Comparison of ENCODE assay signal across 26 cellular contexts in the genomic region with DNA sequence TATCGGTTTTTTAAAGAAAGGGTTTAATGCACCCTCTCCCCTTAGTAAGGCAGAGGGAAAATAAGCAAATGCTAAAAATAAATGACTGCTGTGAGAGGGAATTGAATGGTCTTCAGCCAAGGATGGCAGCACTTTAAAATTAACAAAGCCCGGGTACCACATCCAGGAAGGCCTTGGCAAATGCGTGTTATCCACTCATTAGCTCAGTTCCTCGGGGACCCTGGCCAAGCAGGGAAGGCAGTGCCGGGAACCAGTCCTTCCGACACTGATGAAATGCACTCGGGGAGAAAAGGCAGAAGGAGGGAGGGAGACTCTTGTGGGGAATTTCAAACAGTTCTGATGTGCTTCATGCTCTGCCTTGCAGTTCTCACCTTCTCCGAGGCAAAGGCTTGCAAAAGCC. TPM values are rescaled to one million over a fixed set of nuclear protein-coding genes. Genes with fewer than 3 reads are reported as not detected.
A peak's percentile ranks its signal among the peaks of the same experiment; 100 is the strongest.
DNase-seq lines count a peak whose midpoint lies in the region; ATAC-seq and TF ChIP-seq lines count a peak whose summit lies in the region.
"Had no signal": no experiment of that assay in that cellular context is flagged by ENCODE, and none has a peak within 500 bp of the region (broad histone marks: within the 10 kb centered on the region; RNA-seq: fewer than 3 reads in every experiment).

No MANE protein-coding gene starts in this region.

- in situ Hi-C loops in HAP-1 (cut with MboI; ENCODE audit: low sequenced_read_pairs), result no loop called here

- no peak overlapping the region for H3K4me3 ChIP-seq in HAP-1
- H3K4me3 ChIP-seq: gastrocnemius medialis, suprapubic skin had no signal

- DNase-seq in Ammon's horn (ENCODE audit: low spot score) (peak; percentile 80), caudate nucleus (lab: John Stamatoyannopoulos, UW) (peak in 36 of 61 donors; percentile 4 to 89 (median 41)), hypothalamus (lab: John Stamatoyannopoulos, UW) (peak in 37 of 51 donors; percentile 17 to 85 (median 58)), pons (ENCODE audit: low spot score) (peak; percentile 69), HAP-1 (ENCODE audit: low spot score in 2 of 2) (no peak), mesothelial cell of epicardium (ENCODE audit: low spot score in 2 of 2, unreplicated experiment in 2 of 2) (no peak)
- DNase-seq in activated naive CD4-positive, alpha-beta T cell treated with Interleukin-2 at 50 U/mL for 16 hours, result no peak
- DNase-seq: activated effector memory CD4-positive, alpha-beta T cell treated with anti-CD3 and anti-CD28 coated beads, Interleukin-2, amount 50 U/mL, for 16 hours; activated naive CD8-positive, alpha-beta T cell treated with anti-CD3 and anti-CD28 coated beads for 36 hours; activated T-cell treated with anti-CD3 and anti-CD28 coated beads, Interleukin-2, amount 50 U/mL, for 24 hours; DND-41; gastrocnemius medialis; immature natural killer cell; left colon; mammary epithelial cell; NCI-H1092; NCI-H1694 treated with DMSO at 0.1 percent for 48 hours; NCI-H2171; NCI-H510A treated with DMSO at 0.1 percent for 48 hours; PC-3; stimulated activated CD4-positive, alpha-beta T cell treated with anti-CD3 and anti-CD28 coated beads, Interleukin-4, amount 100 ng/mL, for 4 hours; T-helper 17 cell had no signal

- no peak for ATAC-seq in GM21529 (IDR thresholded peaks at IDR 0.05; ENCODE audit: unreplicated experiment)
- ATAC-seq: gastrocnemius medialis; left colon; PC-3; stimulated activated effector memory CD8-positive, alpha-beta T cell treated with anti-CD3 and anti-CD28 coated beads, Interleukin-12 subunit alpha, Interleukin-12 subunit beta, amount 100 ng/mL, for 72 hours; T-helper 17 cell had no signal

- H3K36me3 ChIP-seq in HAP-1 (replicated peaks), result no peaks in the 10 kb centered on the region
- H3K36me3 ChIP-seq: gastrocnemius medialis had no signal

- no peak for TF ChIP-seq CTCF in mesothelial cell of epicardium (IDR thresholded peaks at IDR 0.05; ENCODE audit: unreplicated experiment)

- no peaks in the 10 kb centered on the region for H3K27me3 Mint-ChIP-seq in mesothelial cell of epicardium (ENCODE audit: low read depth)
- H3K27me3 Mint-ChIP-seq: activated naive CD8-positive, alpha-beta T cell treated with anti-CD3 and anti-CD28 coated beads for 36 hours; activated T-cell treated with anti-CD3 and anti-CD28 coated beads, Interleukin-2, amount 50 U/mL, for 24 hours; central memory CD8-positive, alpha-beta T cell; T-helper 17 cell had no signal

- H3K27ac ChIP-seq in caudate nucleus (ENCODE audit: low read depth, low read length), result no peak overlapping the region
- H3K27ac ChIP-seq: gastrocnemius medialis, suprapubic skin had no signal

- no peaks in the 10 kb centered on the region for H3K9me3 ChIP-seq in HAP-1
- H3K9me3 ChIP-seq: gastrocnemius medialis, suprapubic skin had no signal

- H3K4me1 ChIP-seq in HAP-1, result no peaks in the 10 kb centered on the region

- H3K4me3 Mint-ChIP-seq in mesothelial cell of epicardium, result no peak overlapping the region
- H3K4me3 Mint-ChIP-seq: activated naive CD8-positive, alpha-beta T cell treated with anti-CD3 and anti-CD28 coated beads for 36 hours; activated T-cell treated with anti-CD3 and anti-CD28 coated beads, Interleukin-2, amount 50 U/mL, for 24 hours; central memory CD8-positive, alpha-beta T cell; immature natural killer cell; stimulated activated effector memory CD8-positive, alpha-beta T cell treated with anti-CD3 and anti-CD28 coated beads, Interleukin-12 subunit alpha, Interleukin-12 subunit beta, amount 100 ng/mL, for 72 hours; T-helper 17 cell had no signal

- peaks cover 3% of the 10 kb centered on the region for H3K9me3 Mint-ChIP-seq in mesothelial cell of epicardium
- H3K9me3 Mint-ChIP-seq: activated naive CD8-positive, alpha-beta T cell treated with anti-CD3 and anti-CD28 coated beads for 36 hours; activated T-cell treated with anti-CD3 and anti-CD28 coated beads, Interleukin-2, amount 50 U/mL, for 24 hours; central memory CD8-positive, alpha-beta T cell; immature natural killer cell; stimulated activated effector memory CD8-positive, alpha-beta T cell treated with anti-CD3 and anti-CD28 coated beads, Interleukin-12 subunit alpha, Interleukin-12 subunit beta, amount 100 ng/mL, for 72 hours had no signal

- peaks cover 3% of the 10 kb centered on the region for H3K36me3 Mint-ChIP-seq in mesothelial cell of epicardium
- H3K36me3 Mint-ChIP-seq: stimulated activated effector memory CD8-positive, alpha-beta T cell treated with anti-CD3 and anti-CD28 coated beads, Interleukin-12 subunit alpha, Interleukin-12 subunit beta, amount 100 ng/mL, for 72 hours had no signal

- no peaks in the 10 kb centered on the region for H3K27me3 ChIP-seq in HAP-1 (ENCODE audit: low read depth)
- H3K27me3 ChIP-seq: gastrocnemius medialis, suprapubic skin had no signal

- H3K4me1 Mint-ChIP-seq in mesothelial cell of epicardium, result no peaks in the 10 kb centered on the region
- H3K4me1 Mint-ChIP-seq: central memory CD8-positive, alpha-beta T cell; immature natural killer cell had no signal

- H3K27ac Mint-ChIP-seq in mesothelial cell of epicardium, result no peak overlapping the region
- H3K27ac Mint-ChIP-seq: activated naive CD8-positive, alpha-beta T cell treated with anti-CD3 and anti-CD28 coated beads for 36 hours; activated T-cell treated with anti-CD3 and anti-CD28 coated beads, Interleukin-2, amount 50 U/mL, for 24 hours; immature natural killer cell; stimulated activated effector memory CD8-positive, alpha-beta T cell treated with anti-CD3 and anti-CD28 coated beads, Interleukin-12 subunit alpha, Interleukin-12 subunit beta, amount 100 ng/mL, for 72 hours; T-helper 17 cell had no signal

RNA-seq across cellular contexts. Expression of gene CLPB, which starts 38.3 kb away (rescaled TPM):
- 19.4 to 20.0 TPM (median 19.7 TPM) in 3 replicates for total RNA-seq in mesothelial cell of epicardium

Comparison
In these comparisons a context has a peak if more than half of its experiments do, and no peak if none do; other contexts are left out.
1. DNase-seq: peak in Ammon's horn (single experiment), caudate nucleus (36 of 61), hypothalamus (37 of 51) and pons (single experiment); none in HAP-1 (0 of 2), activated naive CD4-positive, alpha-beta T cell treated with Interleukin-2 at 50 U/mL for 16 hours (single experiment) and mesothelial cell of epicardium (0 of 2).